In the genomic region with DNA sequence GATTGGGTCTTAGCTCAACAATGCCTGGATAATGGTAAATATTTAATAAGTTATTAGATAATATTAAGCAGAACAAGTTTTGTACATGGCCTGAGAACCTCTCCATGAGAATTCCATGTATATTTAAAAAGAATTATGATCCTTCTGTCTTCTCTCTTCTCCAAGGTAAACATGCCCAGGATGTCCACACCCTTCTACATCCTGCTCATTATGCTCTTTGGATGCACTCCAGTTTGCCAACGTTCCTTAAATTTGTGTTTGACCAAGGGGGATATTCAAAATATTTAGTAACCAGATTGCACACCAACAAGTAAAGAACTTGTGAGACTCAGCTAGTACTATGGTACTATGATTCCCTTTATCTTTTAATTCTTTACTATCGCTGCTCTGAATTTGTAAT, we compare ENCODE assay signal across 23 cellular contexts.
"Had no signal": no experiment of that assay in that cellular context is flagged by ENCODE, and none has a peak within 500 bp of the region (broad histone marks: within the 10 kb centered on the region; RNA-seq: fewer than 3 reads in every experiment).

No MANE protein-coding gene starts in this region.

- H3K9me3 ChIP-seq: colonic mucosa, sigmoid colon, spleen, thoracic aorta had no signal

- H3K27me3 ChIP-seq: colonic mucosa, sigmoid colon, spleen had no signal

- H3K36me3 ChIP-seq: colonic mucosa, sigmoid colon, spleen, thoracic aorta had no signal

- H3K27ac ChIP-seq: colonic mucosa, sigmoid colon, spleen, thoracic aorta had no signal

- H3K4me3 ChIP-seq: colonic mucosa, sigmoid colon, spleen, thoracic aorta had no signal

- ATAC-seq: activated CD4-positive, alpha-beta T cell treated with anti-CD3 and anti-CD28 coated beads for 36 hours; activated naive CD4-positive, alpha-beta T cell treated with anti-CD3 and anti-CD28 coated beads, Interleukin-2, amount 50 U/mL, for 72 hours; activated T-helper 17 cell treated with anti-CD3 and anti-CD28 coated beads, Interleukin-2, amount 50 U/mL, for 72 hours; left lobe of liver; natural killer cell had no signal

- DNase-seq: activated B cell treated with CpG ODN at 0.5 μM for 24 hours; activated CD4-positive, alpha-beta T cell treated with anti-CD3 and anti-CD28 coated beads for 36 hours; activated CD4-positive, alpha-beta T cell treated with anti-CD3 and anti-CD28 coated beads, Interleukin-2, amount 50 U/mL, for 4 hours; activated CD8-positive, alpha-beta memory T cell treated with anti-CD3 and anti-CD28 coated beads for 24 hours; activated CD8-positive, alpha-beta memory T cell treated with anti-CD3 and anti-CD28 coated beads, Interleukin-2, amount 50 U/mL, for 4 hours; activated T-cell treated with anti-CD3 and anti-CD28 coated beads, Interleukin-2, amount 50 U/mL, for 24 hours; aorta; colonic mucosa; endodermal cell; foreskin melanocyte; kidney; midbrain; natural killer cell; retina; sigmoid colon; spleen; stimulated activated CD4-positive, alpha-beta T cell treated with anti-CD3 and anti-CD28 coated beads, Interleukin-4, amount 100 ng/mL, for 1 hour; stimulated activated naive CD4-positive, alpha-beta T cell; T1000 had no signal

- H3K4me1 ChIP-seq: colonic mucosa, sigmoid colon had no signal
